23 cellular contexts compared by ENCODE assay signal in the genomic region with DNA sequence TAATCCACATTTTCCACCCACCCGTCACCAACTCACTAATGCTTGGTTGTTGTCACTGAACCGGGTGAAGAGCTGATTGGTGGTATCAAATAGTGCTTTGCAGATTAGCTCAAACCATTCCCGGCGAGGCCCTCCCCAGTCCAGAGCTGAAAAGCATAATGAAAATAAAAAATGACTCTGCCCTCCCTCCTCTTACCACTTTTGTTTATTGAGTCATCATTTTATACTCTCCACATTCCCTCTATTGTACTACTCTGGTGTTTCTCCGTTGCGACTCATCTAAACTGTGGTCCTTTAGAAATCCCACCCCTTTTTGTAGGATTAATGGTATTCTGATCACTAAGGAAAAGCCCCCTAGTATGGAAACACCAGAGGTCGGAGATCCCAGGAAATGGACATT. TPM values are rescaled to one million over a fixed set of nuclear protein-coding genes. Genes with fewer than 3 reads are reported as not detected.
A peak's percentile ranks its signal among the peaks of the same experiment; 100 is the strongest.
DNase-seq lines count a peak whose midpoint lies in the region; ATAC-seq and TF ChIP-seq lines count a peak whose summit lies in the region.
"Had no signal": no experiment of that assay in that cellular context is flagged by ENCODE, and none has a peak within 500 bp of the region (broad histone marks: within the 10 kb centered on the region; RNA-seq: fewer than 3 reads in every experiment).

No MANE protein-coding gene starts in this region.

- TF ChIP-seq POLR2A in uterus (IDR thresholded peaks at IDR 0.05), result no peak

- H3K27ac Mint-ChIP-seq in naive thymus-derived CD4-positive, alpha-beta T cell, result no peak overlapping the region
- H3K27ac Mint-ChIP-seq in CD4-positive, alpha-beta T cell, result no peak overlapping the region
- H3K27ac Mint-ChIP-seq: activated CD8-positive, alpha-beta T cell treated with anti-CD3 and anti-CD28 coated beads for 36 hours; activated naive CD8-positive, alpha-beta T cell treated with anti-CD3 and anti-CD28 coated beads, Interleukin-2, amount 10 ng/mL, durations not matched to agents 7 days and 5 days; activated T-cell treated with anti-CD3 and anti-CD28 coated beads, Interleukin-2, amount 50 U/mL, for 72 hours had no signal

- H3K4me3 ChIP-seq in ascending aorta, result no peak overlapping the region
- H3K4me3 ChIP-seq in uterus, result no peak overlapping the region
- no peak overlapping the region for H3K4me3 ChIP-seq in naive thymus-derived CD4-positive, alpha-beta T cell (ENCODE audit: low read length)
- H3K4me3 ChIP-seq: HAP-1, testis had no signal

- H3K27ac ChIP-seq in ascending aorta, result peak overlapping the region; percentile 78 to 87
- H3K27ac ChIP-seq in foreskin keratinocyte, result no peak overlapping the region
- H3K27ac ChIP-seq in uterus, result peak overlapping the region; percentile 54 to 84
- H3K27ac ChIP-seq in naive thymus-derived CD4-positive, alpha-beta T cell (ENCODE audit: low read depth, low read length), result no peak overlapping the region
- no peak overlapping the region for H3K27ac ChIP-seq in CD4-positive, alpha-beta T cell (ENCODE audit: low read depth, low read length)
- H3K27ac ChIP-seq: testis, WERI-Rb-1 had no signal

- ATAC-seq in foreskin keratinocyte (peak; percentile 53), HG02588 (IDR thresholded peaks at IDR 0.05; ENCODE audit: unreplicated experiment) (no peak)
- ATAC-seq in naive thymus-derived CD4-positive, alpha-beta T cell, result no peak
- no peak for ATAC-seq in CD4-positive, alpha-beta T cell (ENCODE audit: poor library complexity)
- ATAC-seq: activated CD8-positive, alpha-beta T cell treated with anti-CD3 and anti-CD28 coated beads for 36 hours; activated T-cell treated with anti-CD3 and anti-CD28 coated beads, Interleukin-2, amount 50 U/mL, for 72 hours; right cardiac atrium had no signal

- H3K27me3 ChIP-seq in ascending aorta (no peaks in the 10 kb centered on the region), foreskin keratinocyte (no peaks in the 10 kb centered on the region), uterus (no peaks in the 10 kb centered on the region)
- no peaks in the 10 kb centered on the region for H3K27me3 ChIP-seq in naive thymus-derived CD4-positive, alpha-beta T cell (ENCODE audit: control insufficient read depth in 2 of 2, insufficient read depth in 2 of 2, low read length in 2 of 2)
- no peaks in the 10 kb centered on the region for H3K27me3 ChIP-seq in CD4-positive, alpha-beta T cell (ENCODE audit: control insufficient read depth, insufficient read depth, low read length)
- H3K27me3 ChIP-seq: testis had no signal

- H3K4me3 Mint-ChIP-seq in naive thymus-derived CD4-positive, alpha-beta T cell, result no peak overlapping the region
- no peak overlapping the region for H3K4me3 Mint-ChIP-seq in CD4-positive, alpha-beta T cell
- H3K4me3 Mint-ChIP-seq: activated CD8-positive, alpha-beta T cell treated with anti-CD3 and anti-CD28 coated beads for 36 hours; activated naive CD8-positive, alpha-beta T cell treated with anti-CD3 and anti-CD28 coated beads, Interleukin-2, amount 10 ng/mL, durations not matched to agents 7 days and 5 days; activated T-cell treated with anti-CD3 and anti-CD28 coated beads, Interleukin-2, amount 50 U/mL, for 72 hours; CD14-positive monocyte had no signal

- CTCF ChIA-PET in naive thymus-derived CD4-positive, alpha-beta T cell (lab: Charles Lee), result no interaction called here
- CTCF ChIA-PET in CD4-positive, alpha-beta T cell (lab: Charles Lee), result interaction anchor here (0.6 kb wide), 1 partner anchor 742 kb away, joined by 3 read pairs; no protein-coding TSS in a partner anchor

- intact Hi-C loops in ascending aorta (cut with DNase I) (loop anchor here (1.0 to 2.0 kb wide), 2 partner anchors 43 to 58 kb away; a partner anchor contains a TSS), uterus (cut with DNase I; ENCODE audit: low total_unique reads) (no loop called here)
- intact Hi-C loops in naive thymus-derived CD4-positive, alpha-beta T cell (cut with micrococcal nuclease), result no loop called here
- intact Hi-C loops in CD4-positive, alpha-beta T cell (cut with DNase I, micrococcal nuclease), result loop anchor here in 1 of 2 experiments (10.0 kb wide), 1 partner anchor 306 kb away; no protein-coding TSS in a partner anchor

- peaks cover 9 to 77% (median 43%) of the 10 kb centered on the region in 5 donors for H3K36me3 Mint-ChIP-seq in naive thymus-derived CD4-positive, alpha-beta T cell
- H3K36me3 Mint-ChIP-seq in CD4-positive, alpha-beta T cell (ENCODE audit: low read depth), result peaks cover 92% of the 10 kb centered on the region

- H3K9me3 Mint-ChIP-seq in naive thymus-derived CD4-positive, alpha-beta T cell, result no peaks in the 10 kb centered on the region
- H3K9me3 Mint-ChIP-seq in CD4-positive, alpha-beta T cell, result no peaks in the 10 kb centered on the region
- H3K9me3 Mint-ChIP-seq: activated CD8-positive, alpha-beta T cell treated with anti-CD3 and anti-CD28 coated beads for 36 hours; activated naive CD8-positive, alpha-beta T cell treated with anti-CD3 and anti-CD28 coated beads, Interleukin-2, amount 10 ng/mL, durations not matched to agents 7 days and 5 days; activated T-cell treated with anti-CD3 and anti-CD28 coated beads, Interleukin-2, amount 50 U/mL, for 72 hours; CD14-positive monocyte had no signal

- H3K9me3 ChIP-seq in ascending aorta (no peaks in the 10 kb centered on the region), uterus (no peaks in the 10 kb centered on the region)
- no peaks in the 10 kb centered on the region for H3K9me3 ChIP-seq in naive thymus-derived CD4-positive, alpha-beta T cell (ENCODE audit: control insufficient read depth in 2 of 3, low read length in 3 of 3)
- no peaks in the 10 kb centered on the region for H3K9me3 ChIP-seq in CD4-positive, alpha-beta T cell (ENCODE audit: control insufficient read depth, low read length)
- H3K9me3 ChIP-seq: HAP-1, testis had no signal

- H3K4me1 ChIP-seq in ascending aorta (peaks cover 3 to 15% of the 10 kb centered on the region in 2 donors), foreskin keratinocyte (peaks cover 18% of the 10 kb centered on the region), uterus (no peaks in the 10 kb centered on the region)
- no peaks in the 10 kb centered on the region for H3K4me1 ChIP-seq in naive thymus-derived CD4-positive, alpha-beta T cell (ENCODE audit: control insufficient read depth in 2 of 2, insufficient read depth in 2 of 2, low read length in 2 of 2)
- H3K4me1 ChIP-seq: HAP-1, testis had no signal

- in situ Hi-C loops in G401 (cut with HindIII; ENCODE audit: low sequenced_read_pairs), result no loop called here

- no peaks in the 10 kb centered on the region for H3K27me3 Mint-ChIP-seq in naive thymus-derived CD4-positive, alpha-beta T cell
- no peaks in the 10 kb centered on the region for H3K27me3 Mint-ChIP-seq in CD4-positive, alpha-beta T cell
- H3K27me3 Mint-ChIP-seq: activated CD8-positive, alpha-beta T cell treated with anti-CD3 and anti-CD28 coated beads for 36 hours; activated naive CD8-positive, alpha-beta T cell treated with anti-CD3 and anti-CD28 coated beads, Interleukin-2, amount 10 ng/mL, durations not matched to agents 7 days and 5 days had no signal

- POLR2A ChIA-PET in naive thymus-derived CD4-positive, alpha-beta T cell (lab: Charles Lee), result no interaction called here
- POLR2A ChIA-PET in CD4-positive, alpha-beta T cell (lab: Charles Lee), result no interaction called here

- TF ChIP-seq CTCF in ascending aorta (IDR thresholded peaks at IDR 0.05) (no peak), foreskin keratinocyte (conservative IDR thresholded peaks at IDR 0.05) (no peak), uterus (IDR thresholded peaks at IDR 0.05) (no peak)
- TF ChIP-seq CTCF in CD4-positive, alpha-beta T cell (IDR thresholded peaks at IDR 0.05), result no peak

- H3K36me3 ChIP-seq in ascending aorta (peaks cover 32 to 66% of the 10 kb centered on the region in 2 donors), uterus (no peaks in the 10 kb centered on the region)
- peaks cover 12 to 73% (median 14%) of the 10 kb centered on the region in 3 experiments for H3K36me3 ChIP-seq in naive thymus-derived CD4-positive, alpha-beta T cell (ENCODE audit: control insufficient read depth in 2 of 3, insufficient read depth in 3 of 3, low read length in 3 of 3)

- peaks cover 0 to 5% (median 0%) of the 10 kb centered on the region in 7 donors for H3K4me1 Mint-ChIP-seq in naive thymus-derived CD4-positive, alpha-beta T cell
- no peaks in the 10 kb centered on the region for H3K4me1 Mint-ChIP-seq in CD4-positive, alpha-beta T cell (ENCODE audit: low read depth)
- H3K4me1 Mint-ChIP-seq: CD14-positive monocyte had no signal

- DNase-seq in HCEC 1CT (peak; percentile 61), ascending aorta (ENCODE audit: low spot score in 2 of 2) (no peak), foreskin keratinocyte (peak in 1 of 2 donors; percentile 35), uterus (no peak), G401 (ENCODE audit: low spot score) (no peak)
- DNase-seq in naive thymus-derived CD4-positive, alpha-beta T cell, result no peak
- no peak for DNase-seq in CD4-positive, alpha-beta T cell
- DNase-seq: activated CD8-positive, alpha-beta T cell treated with anti-CD3 and anti-CD28 coated beads for 36 hours; activated naive CD8-positive, alpha-beta T cell treated with anti-CD3 and anti-CD28 coated beads, Interleukin-2, amount 10 ng/mL, durations not matched to agents 7 days and 5 days; activated T-cell treated with anti-CD3 and anti-CD28 coated beads, Interleukin-2, amount 50 U/mL, for 72 hours; DMS53; hypothalamus; NCI-H1436 treated with DMSO at 0.1 percent for 48 hours; NCI-H2227 treated with DMSO at 0.1 percent for 48 hours; NK-92 treated with Interleukin-12 subunit alpha and Interleukin-12 subunit beta, amount 100 ng/mL, for 24 hours; right cardiac atrium; stimulated activated CD4-positive, alpha-beta T cell treated with anti-CD3 and anti-CD28 coated beads, Interleukin-2, amount 100 ng/mL, for 48 hours; T-helper 1 cell; testis; WERI-Rb-1 had no signal

RNA-seq across cellular contexts. Expression of a gene that starts 42.2 kb away (rescaled TPM):
- total RNA-seq in ascending aorta (17.9 TPM), foreskin keratinocyte (34.8 and 34.9 TPM in 2 replicates), uterus (10 to 100 TPM in 3 of 4 donors, 1 to 10 TPM in 1; 2.1 to 33.8 (median 22.3) TPM)
- polyA plus RNA-seq in foreskin keratinocyte, result 11.9 and 12.0 TPM in 2 replicates
- 17.6 and 27.9 TPM in 2 replicates for total RNA-seq in G401 (2014; rRNA removed; shearing (Covaris generic))
- 10 to 100 TPM; 35.6 to 52.0 (median 43.5) TPM for total RNA-seq in naive thymus-derived CD4-positive, alpha-beta T cell
- polyA plus RNA-seq in naive thymus-derived CD4-positive, alpha-beta T cell, result 10 to 100 TPM; 16.1 to 25.9 TPM
- 10 to 100 TPM; 30.6 to 35.9 TPM for total RNA-seq in CD4-positive, alpha-beta T cell

RNA-seq across cellular contexts. Expression of a gene that starts 42.2 kb away (rescaled TPM):
- total RNA-seq in ascending aorta, result 10.0 TPM
- total RNA-seq in foreskin keratinocyte, result 50.2 and 55.2 TPM in 2 replicates
- 18.9 and 27.2 TPM in 2 replicates for polyA plus RNA-seq in foreskin keratinocyte
- 100 to 1,000 TPM in 1 of 4 donors, 10 to 100 TPM in 2, 1 to 10 TPM in 1; 6.4 to 116 (median 46.6) TPM for total RNA-seq in uterus
- 51.4 and 63.4 TPM in 2 replicates for total RNA-seq in G401 (2014; rRNA removed; shearing (Covaris generic))
- total RNA-seq in naive thymus-derived CD4-positive, alpha-beta T cell, result 10 to 100 TPM; 36.5 to 66.6 (median 60.8) TPM
- polyA plus RNA-seq in naive thymus-derived CD4-positive, alpha-beta T cell, result 10 to 100 TPM; 34.6 to 35.5 TPM
- total RNA-seq in CD4-positive, alpha-beta T cell, result 10 to 100 TPM; 31.9 to 32.9 TPM

RNA-seq across cellular contexts. Expression of a gene that starts 58.7 kb away (rescaled TPM):
- total RNA-seq in ascending aorta (383 TPM), foreskin keratinocyte (78.2 and 131 TPM in 2 replicates), uterus (10 to 100 TPM; 18.8 to 70.6 (median 35.1) TPM)
- polyA plus RNA-seq in foreskin keratinocyte, result 26.5 and 35.0 TPM in 2 replicates
- 30.0 and 33.4 TPM in 2 replicates for total RNA-seq in G401 (2014; rRNA removed; shearing (Covaris generic))
- 1 to 10 TPM in 1 of 5 experiments, under 1 TPM in 4; 0.17 to 1.1 (median 0.58) TPM for total RNA-seq in naive thymus-derived CD4-positive, alpha-beta T cell
- polyA plus RNA-seq in naive thymus-derived CD4-positive, alpha-beta T cell, result under 1 TPM; 0.07 to 0.22 TPM
- under 1 TPM; 0.45 to 0.47 TPM for total RNA-seq in CD4-positive, alpha-beta T cell

Comparison
In these comparisons a context has a peak if more than half of its experiments do, and no peak if none do; other contexts are left out.
1. H3K27ac ChIP-seq: peak in ascending aorta (2 of 2) and uterus (2 of 2); none in foreskin keratinocyte (single experiment), naive thymus-derived CD4-positive, alpha-beta T cell (single experiment) and CD4-positive, alpha-beta T cell (single experiment).
2. RNA of a gene that starts 58.7 kb away (total RNA-seq): 383 TPM in ascending aorta (single experiment), 78.2 to 131 TPM in foreskin keratinocyte, 18.8 to 70.6 TPM in uterus and 30.0 to 33.4 TPM in G401; 0.17 to 1.1 TPM in naive thymus-derived CD4-positive, alpha-beta T cell and 0.45 to 0.47 TPM in CD4-positive, alpha-beta T cell; every median in the first group is over 4 times any median in the second.